Comparison of ENCODE assay signal across 1 cellular context in the genomic region with DNA sequence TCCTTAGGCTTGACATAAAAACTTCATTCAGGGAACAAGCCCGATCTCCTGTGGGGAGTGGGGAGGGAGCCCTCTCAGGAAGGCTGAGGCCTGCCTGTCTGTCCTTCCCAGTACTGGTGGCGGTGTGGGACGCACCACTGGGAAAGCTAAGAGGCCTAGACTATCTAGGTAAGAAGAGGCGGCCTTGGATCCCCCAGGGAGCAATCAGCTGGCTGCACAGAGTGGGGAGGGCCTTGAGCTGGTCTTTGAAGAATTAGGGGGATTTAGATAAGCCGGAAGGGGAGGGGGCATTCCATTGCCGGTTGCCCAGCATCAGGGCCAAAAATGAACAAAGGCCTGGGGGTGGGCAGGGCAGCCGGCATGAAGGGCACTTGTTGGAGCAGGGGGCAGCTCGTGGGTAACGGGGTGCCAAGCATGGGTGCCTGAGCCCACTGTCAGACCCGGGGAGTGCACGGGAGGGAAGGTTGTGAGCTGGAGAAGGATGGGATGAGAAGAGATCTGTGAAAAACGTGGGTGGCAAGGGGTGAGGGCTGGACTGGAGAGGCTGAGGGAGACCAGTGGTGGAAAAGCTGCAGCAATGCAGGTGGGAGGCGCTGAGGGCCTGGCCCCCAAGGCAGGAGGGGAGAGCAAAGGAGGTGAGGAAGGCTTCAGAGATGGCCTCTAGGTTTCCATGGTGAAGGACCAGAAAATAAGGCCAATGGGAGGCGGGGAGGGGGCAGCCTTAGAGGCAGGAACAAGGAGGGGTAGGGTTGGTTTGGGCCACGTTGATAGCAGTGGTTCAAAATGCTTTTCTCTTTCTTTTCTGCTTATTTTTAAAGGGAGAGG.
TF ChIP-seq lines count a peak whose summit lies in the region.

No MANE protein-coding gene starts in this region.

TF ChIP-seq in GM23338, 12 proteins besides CTCF, POLR2A, EP300 and RAD21 (continued from another document):
- TF ChIP-seq, protein P1, sequence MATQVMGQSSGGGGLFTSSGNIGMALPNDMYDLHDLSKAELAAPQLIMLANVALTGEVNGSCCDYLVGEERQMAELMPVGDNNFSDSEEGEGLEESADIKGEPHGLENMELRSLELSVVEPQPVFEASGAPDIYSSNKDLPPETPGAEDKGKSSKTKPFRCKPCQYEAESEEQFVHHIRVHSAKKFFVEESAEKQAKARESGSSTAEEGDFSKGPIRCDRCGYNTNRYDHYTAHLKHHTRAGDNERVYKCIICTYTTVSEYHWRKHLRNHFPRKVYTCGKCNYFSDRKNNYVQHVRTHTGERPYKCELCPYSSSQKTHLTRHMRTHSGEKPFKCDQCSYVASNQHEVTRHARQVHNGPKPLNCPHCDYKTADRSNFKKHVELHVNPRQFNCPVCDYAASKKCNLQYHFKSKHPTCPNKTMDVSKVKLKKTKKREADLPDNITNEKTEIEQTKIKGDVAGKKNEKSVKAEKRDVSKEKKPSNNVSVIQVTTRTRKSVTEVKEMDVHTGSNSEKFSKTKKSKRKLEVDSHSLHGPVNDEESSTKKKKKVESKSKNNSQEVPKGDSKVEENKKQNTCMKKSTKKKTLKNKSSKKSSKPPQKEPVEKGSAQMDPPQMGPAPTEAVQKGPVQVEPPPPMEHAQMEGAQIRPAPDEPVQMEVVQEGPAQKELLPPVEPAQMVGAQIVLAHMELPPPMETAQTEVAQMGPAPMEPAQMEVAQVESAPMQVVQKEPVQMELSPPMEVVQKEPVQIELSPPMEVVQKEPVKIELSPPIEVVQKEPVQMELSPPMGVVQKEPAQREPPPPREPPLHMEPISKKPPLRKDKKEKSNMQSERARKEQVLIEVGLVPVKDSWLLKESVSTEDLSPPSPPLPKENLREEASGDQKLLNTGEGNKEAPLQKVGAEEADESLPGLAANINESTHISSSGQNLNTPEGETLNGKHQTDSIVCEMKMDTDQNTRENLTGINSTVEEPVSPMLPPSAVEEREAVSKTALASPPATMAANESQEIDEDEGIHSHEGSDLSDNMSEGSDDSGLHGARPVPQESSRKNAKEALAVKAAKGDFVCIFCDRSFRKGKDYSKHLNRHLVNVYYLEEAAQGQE (IDR thresholded peaks at IDR 0.05; ENCODE audit: unreplicated experiment): no peak
- no peak for TF ChIP-seq ZNF331 (CRISPR knock-in tag; IDR thresholded peaks at IDR 0.05; ENCODE audit: low read depth)
- TF ChIP-seq EZH2 (IDR thresholded peaks at IDR 0.05; ENCODE audit: low read depth, unreplicated experiment): no peak
- TF ChIP-seq NANOG (IDR thresholded peaks at IDR 0.05; ENCODE audit: borderline replicate concordance): no peak
- TF ChIP-seq, protein P2, sequence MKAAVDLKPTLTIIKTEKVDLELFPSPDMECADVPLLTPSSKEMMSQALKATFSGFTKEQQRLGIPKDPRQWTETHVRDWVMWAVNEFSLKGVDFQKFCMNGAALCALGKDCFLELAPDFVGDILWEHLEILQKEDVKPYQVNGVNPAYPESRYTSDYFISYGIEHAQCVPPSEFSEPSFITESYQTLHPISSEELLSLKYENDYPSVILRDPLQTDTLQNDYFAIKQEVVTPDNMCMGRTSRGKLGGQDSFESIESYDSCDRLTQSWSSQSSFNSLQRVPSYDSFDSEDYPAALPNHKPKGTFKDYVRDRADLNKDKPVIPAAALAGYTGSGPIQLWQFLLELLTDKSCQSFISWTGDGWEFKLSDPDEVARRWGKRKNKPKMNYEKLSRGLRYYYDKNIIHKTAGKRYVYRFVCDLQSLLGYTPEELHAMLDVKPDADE (IDR thresholded peaks at IDR 0.05): no peak
- TF ChIP-seq, protein P3, sequence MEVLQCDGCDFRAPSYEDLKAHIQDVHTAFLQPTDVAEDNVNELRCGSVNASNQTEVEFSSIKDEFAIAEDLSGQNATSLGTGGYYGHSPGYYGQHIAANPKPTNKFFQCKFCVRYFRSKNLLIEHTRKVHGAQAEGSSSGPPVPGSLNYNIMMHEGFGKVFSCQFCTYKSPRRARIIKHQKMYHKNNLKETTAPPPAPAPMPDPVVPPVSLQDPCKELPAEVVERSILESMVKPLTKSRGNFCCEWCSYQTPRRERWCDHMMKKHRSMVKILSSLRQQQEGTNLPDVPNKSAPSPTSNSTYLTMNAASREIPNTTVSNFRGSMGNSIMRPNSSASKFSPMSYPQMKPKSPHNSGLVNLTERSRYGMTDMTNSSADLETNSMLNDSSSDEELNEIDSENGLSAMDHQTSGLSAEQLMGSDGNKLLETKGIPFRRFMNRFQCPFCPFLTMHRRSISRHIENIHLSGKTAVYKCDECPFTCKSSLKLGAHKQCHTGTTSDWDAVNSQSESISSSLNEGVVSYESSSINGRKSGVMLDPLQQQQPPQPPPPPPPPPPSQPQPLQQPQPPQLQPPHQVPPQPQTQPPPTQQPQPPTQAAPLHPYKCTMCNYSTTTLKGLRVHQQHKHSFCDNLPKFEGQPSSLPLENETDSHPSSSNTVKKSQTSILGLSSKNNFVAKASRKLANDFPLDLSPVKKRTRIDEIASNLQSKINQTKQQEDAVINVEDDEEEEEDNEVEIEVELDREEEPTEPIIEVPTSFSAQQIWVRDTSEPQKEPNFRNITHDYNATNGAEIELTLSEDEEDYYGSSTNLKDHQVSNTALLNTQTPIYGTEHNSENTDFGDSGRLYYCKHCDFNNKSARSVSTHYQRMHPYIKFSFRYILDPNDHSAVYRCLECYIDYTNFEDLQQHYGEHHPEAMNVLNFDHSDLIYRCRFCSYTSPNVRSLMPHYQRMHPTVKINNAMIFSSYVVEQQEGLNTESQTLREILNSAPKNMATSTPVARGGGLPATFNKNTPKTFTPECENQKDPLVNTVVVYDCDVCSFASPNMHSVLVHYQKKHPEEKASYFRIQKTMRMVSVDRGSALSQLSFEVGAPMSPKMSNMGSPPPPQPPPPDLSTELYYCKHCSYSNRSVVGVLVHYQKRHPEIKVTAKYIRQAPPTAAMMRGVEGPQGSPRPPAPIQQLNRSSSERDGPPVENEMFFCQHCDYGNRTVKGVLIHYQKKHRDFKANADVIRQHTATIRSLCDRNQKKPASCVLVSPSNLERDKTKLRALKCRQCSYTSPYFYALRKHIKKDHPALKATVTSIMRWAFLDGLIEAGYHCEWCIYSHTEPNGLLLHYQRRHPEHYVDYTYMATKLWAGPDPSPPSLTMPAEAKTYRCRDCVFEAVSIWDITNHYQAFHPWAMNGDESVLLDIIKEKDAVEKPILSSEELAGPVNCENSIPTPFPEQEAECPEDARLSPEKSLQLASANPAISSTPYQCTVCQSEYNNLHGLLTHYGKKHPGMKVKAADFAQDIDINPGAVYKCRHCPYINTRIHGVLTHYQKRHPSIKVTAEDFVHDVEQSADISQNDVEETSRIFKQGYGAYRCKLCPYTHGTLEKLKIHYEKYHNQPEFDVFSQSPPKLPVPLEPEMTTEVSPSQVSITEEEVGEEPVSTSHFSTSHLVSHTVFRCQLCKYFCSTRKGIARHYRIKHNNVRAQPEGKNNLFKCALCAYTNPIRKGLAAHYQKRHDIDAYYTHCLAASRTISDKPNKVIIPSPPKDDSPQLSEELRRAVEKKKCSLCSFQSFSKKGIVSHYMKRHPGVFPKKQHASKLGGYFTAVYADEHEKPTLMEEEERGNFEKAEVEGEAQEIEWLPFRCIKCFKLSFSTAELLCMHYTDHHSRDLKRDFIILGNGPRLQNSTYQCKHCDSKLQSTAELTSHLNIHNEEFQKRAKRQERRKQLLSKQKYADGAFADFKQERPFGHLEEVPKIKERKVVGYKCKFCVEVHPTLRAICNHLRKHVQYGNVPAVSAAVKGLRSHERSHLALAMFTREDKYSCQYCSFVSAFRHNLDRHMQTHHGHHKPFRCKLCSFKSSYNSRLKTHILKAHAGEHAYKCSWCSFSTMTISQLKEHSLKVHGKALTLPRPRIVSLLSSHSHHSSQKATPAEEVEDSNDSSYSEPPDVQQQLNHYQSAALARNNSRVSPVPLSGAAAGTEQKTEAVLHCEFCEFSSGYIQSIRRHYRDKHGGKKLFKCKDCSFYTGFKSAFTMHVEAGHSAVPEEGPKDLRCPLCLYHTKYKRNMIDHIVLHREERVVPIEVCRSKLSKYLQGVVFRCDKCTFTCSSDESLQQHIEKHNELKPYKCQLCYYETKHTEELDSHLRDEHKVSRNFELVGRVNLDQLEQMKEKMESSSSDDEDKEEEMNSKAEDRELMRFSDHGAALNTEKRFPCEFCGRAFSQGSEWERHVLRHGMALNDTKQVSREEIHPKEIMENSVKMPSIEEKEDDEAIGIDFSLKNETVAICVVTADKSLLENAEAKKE (CRISPR knock-in tag; IDR thresholded peaks at IDR 0.05): no peak
- TF ChIP-seq ZNF114 (CRISPR knock-in tag; IDR thresholded peaks at IDR 0.05): no peak
TF ChIP-seq in GM23338: peak in this region for 0.
